In genomic region chrX:63511361-63511760, GRCh38 we compare ENCODE assay signal across 9 cellular contexts.
"Had no signal": no experiment of that assay in that cellular context is flagged by ENCODE, and none has a peak within 500 bp of the region (broad histone marks: within the 10 kb centered on the region; RNA-seq: fewer than 3 reads in every experiment).

No MANE protein-coding gene starts in this region.

- ATAC-seq: GM23338, HCT116, HepG2 had no signal

- H3K9me3 Mint-ChIP-seq: GM23338, HFFc6, IgD-negative memory B cell had no signal

- DNase-seq: H7, HFFc6, KBM-7 had no signal

- H3K9me3 ChIP-seq: HAP-1 had no signal

- H3K4me1 Mint-ChIP-seq: IgD-negative memory B cell had no signal

- H3K27me3 Mint-ChIP-seq: IgD-negative memory B cell had no signal

- H3K4me3 Mint-ChIP-seq: GM23338, HFFc6, IgD-negative memory B cell had no signal

- FAIRE-seq: HepG2 had no signal

- H3K27ac ChIP-seq: HL-60 had no signal

- H3K4me3 ChIP-seq: GM23338, HAP-1 had no signal

- H3K36me3 ChIP-seq: HAP-1 had no signal

- H3K4me2 ChIP-seq: GM23338 had no signal

- H2AFZ ChIP-seq: GM23338 had no signal

- H3K27ac Mint-ChIP-seq: GM23338, HFFc6, IgD-negative memory B cell had no signal
